Comparison of ENCODE assay signal across 18 cellular contexts in the genomic region with DNA sequence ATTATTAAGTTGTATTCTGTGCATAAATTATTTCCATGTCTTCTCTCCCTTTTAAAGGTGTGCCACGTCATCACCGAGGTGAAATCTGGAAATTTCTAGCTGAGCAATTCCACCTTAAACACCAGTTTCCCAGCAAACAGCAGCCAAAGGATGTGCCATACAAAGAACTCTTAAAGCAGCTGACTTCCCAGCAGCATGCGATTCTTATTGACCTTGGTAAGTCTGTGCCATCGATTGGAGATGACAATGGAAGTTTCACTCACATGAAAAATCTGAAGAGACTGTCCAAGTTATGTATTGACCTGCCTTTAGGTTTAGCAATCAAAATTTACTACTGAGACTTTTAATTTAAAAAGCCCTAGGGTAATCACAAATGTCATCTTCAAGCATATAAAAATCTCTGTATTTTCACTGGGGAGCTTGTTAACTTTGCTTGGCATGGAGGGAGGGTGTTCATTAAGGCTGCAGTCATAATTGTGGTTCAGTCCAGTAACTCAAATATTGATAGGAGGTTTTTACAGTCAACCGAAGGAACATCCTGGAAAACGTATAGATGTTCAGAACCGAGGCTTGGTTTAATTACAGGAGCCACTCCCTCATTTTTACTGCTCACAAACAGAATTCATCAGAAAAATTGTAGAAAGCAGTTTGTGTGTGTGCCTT.
DNase-seq lines count a peak whose midpoint lies in the region; ATAC-seq and TF ChIP-seq lines count a peak whose summit lies in the region.
"Had no signal": no experiment of that assay in that cellular context is flagged by ENCODE, and none has a peak within 500 bp of the region (broad histone marks: within the 10 kb centered on the region; RNA-seq: fewer than 3 reads in every experiment).

No MANE protein-coding gene starts in this region.

- H3K36me3 ChIP-seq in IMR-90 (ENCODE audit: control insufficient read depth, insufficient read depth, low read length) (no peaks in the 10 kb centered on the region; the same call in 1 of the 2 replicates), transverse colon (peaks cover 0 to under 1% (median 0%) of the 10 kb centered on the region in 4 donors)

- peaks cover 30% of the 10 kb centered on the region for H3K4me1 ChIP-seq in IMR-90 (ENCODE audit: control insufficient read depth, insufficient read depth, low read length)
- H3K4me1 ChIP-seq in foreskin keratinocyte = peaks cover 53% of the 10 kb centered on the region
- H3K4me1 ChIP-seq in transverse colon = peaks cover 0 to 27% (median 6%) of the 10 kb centered on the region in 4 donors
- H3K4me1 ChIP-seq: Caco-2 had no signal

- DNase-seq in IMR-90 (no peak), foreskin keratinocyte (no peak), mucosa of gallbladder (ENCODE audit: low spot score) (peak; percentile 63), transverse colon (no peak), NCI-H1105 treated with DMSO at 0.1 percent for 48 hours (lab: John Stamatoyannopoulos, UW) (no peak), hypothalamus (lab: John Stamatoyannopoulos, UW) (no peak), COLO668 (lab: John Stamatoyannopoulos, UW; ENCODE audit: unreplicated experiment) (no peak)
- DNase-seq: Caco-2; CD4-positive, CD25-positive, alpha-beta regulatory T cell; CD8-positive, alpha-beta memory T cell; DMS79; GDM1; GOT3; H7 had no signal

- H3K23ac ChIP-seq in IMR-90 (ENCODE audit: low read depth, low read length) = no peak overlapping the region

- H3K14ac ChIP-seq in IMR-90 (replicated peaks; ENCODE audit: low read depth, low read length) = no peak overlapping the region

- H3K4me3 ChIP-seq in IMR-90 (ENCODE audit: insufficient read depth, low read depth, low read length) (no peak overlapping the region), transverse colon (no peak overlapping the region)
- H3K4me3 ChIP-seq: BLaER1 treated with 17β-estradiol and CSF1 and Interleukin-3, amounts not matched to agents 10 nM and 100 nM; K562 had no signal

- H3K4ac ChIP-seq in IMR-90 (ENCODE audit: low read depth, low read length) = peak overlapping the region; percentile 45; the same call in 1 of the 2 replicates

- no peak overlapping the region for H4K8ac ChIP-seq in IMR-90 (ENCODE audit: low read depth in 2 of 2, low read length in 2 of 2)

- dilution Hi-C loops in IMR-90 (cut with HindIII; ENCODE audit: low sequenced_read_pairs, unreplicated experiment) = no loop called here

- H2AK9ac ChIP-seq in IMR-90 (replicated peaks; ENCODE audit: low read depth, low read length, poor library complexity) = no peak overlapping the region

- TF ChIP-seq EP300 in transverse colon (IDR thresholded peaks at IDR 0.05; ENCODE audit: low read depth) = no peak

- intact Hi-C loops in IMR-90 (cut with micrococcal nuclease) = no loop called here
- intact Hi-C loops in transverse colon (cut with DNase I; ENCODE audit: low total_unique reads) = no loop called here

- in situ Hi-C loops in IMR-90 (cut with MboI; ENCODE audit: low sequenced_read_pairs) (no loop called here), transverse colon (cut with MboI; ENCODE audit: low pct_ligation_motif_present in 1 of 4, low pct_unique_long_range_greater_than_20kb in 1 of 4, low sequenced_read_pairs in 3 of 4) (no loop called here)

- no peak overlapping the region for H3K18ac ChIP-seq in IMR-90 (ENCODE audit: low read depth, low read length)

- H3K27me3 ChIP-seq in IMR-90 (ENCODE audit: control insufficient read depth, insufficient read depth, low read length) = no peaks in the 10 kb centered on the region
- no peaks in the 10 kb centered on the region for H3K27me3 ChIP-seq in foreskin keratinocyte
- no peaks in the 10 kb centered on the region for H3K27me3 ChIP-seq in transverse colon
- H3K27me3 ChIP-seq: BLaER1 treated with 17β-estradiol and CSF1 and Interleukin-3, amounts not matched to agents 10 nM and 100 nM had no signal

- H3K9ac ChIP-seq in IMR-90 (ENCODE audit: low read depth, low read length) = no peak overlapping the region
- H3K9ac ChIP-seq: BLaER1 treated with 17β-estradiol and CSF1 and Interleukin-3, amounts not matched to agents 10 nM and 100 nM had no signal

- H4K5ac ChIP-seq in IMR-90 (ENCODE audit: low read depth, low read length) = no peak overlapping the region

- BruUV-seq in IMR-90 (replicated peaks; lab: Mats Ljungman, UMichigan) = no TSS peak

- H3K9me1 ChIP-seq in IMR-90 (ENCODE audit: insufficient read depth, low read length) = peaks cover 23% of the 10 kb centered on the region

- H3K27ac ChIP-seq in IMR-90 (ENCODE audit: insufficient read depth, low read length) (no peak overlapping the region), foreskin keratinocyte (peak overlapping the region; percentile 99), transverse colon (peak overlapping the region in 3 of 4 donors; percentile 1 to 58 (median 31))
- H3K27ac ChIP-seq: BLaER1 treated with 17β-estradiol and CSF1 and Interleukin-3, amounts not matched to agents 10 nM and 100 nM; HL-60 had no signal

- 80% methylated on average over 1 of the region's 7 CpGs; no CpG with 5 or more reads in 1 of the 2 experiments for WGBS in IMR-90 (ENCODE audit: extremely low coverage in 2 of 2, insufficient read length in 1 of 2), 2 experiments
- WGBS in transverse colon (ENCODE audit: low coverage in 1 of 2), 2 donors = 57 to 69% methylated on average over 7 of the region's 7 CpGs

- no peak overlapping the region for H2BK5ac ChIP-seq in IMR-90 (ENCODE audit: low read depth, low read length, poor library complexity, severe bottlenecking)

- ATAC-seq in IMR-90 (ENCODE audit: low read depth) = no peak
- no peak for ATAC-seq in foreskin keratinocyte
- ATAC-seq: HCT116, K562 had no signal

- H3K4me2 ChIP-seq in IMR-90 (ENCODE audit: low read depth, low read length) = no peak overlapping the region
- H3K4me2 ChIP-seq: BLaER1 treated with 17β-estradiol and CSF1 and Interleukin-3, amounts not matched to agents 10 nM and 100 nM had no signal

- TF ChIP-seq CTCF in IMR-90 (conservative IDR thresholded peaks at IDR 0.05; ENCODE audit: low read depth, low read length) (no peak), foreskin keratinocyte (conservative IDR thresholded peaks at IDR 0.05) (no peak), transverse colon (IDR thresholded peaks at IDR 0.05) (no peak)

- CTCF ChIA-PET in IMR-90 (lab: Yijun Ruan, JAX) = no interaction called here

- peaks cover 0 to 23% of the 10 kb centered on the region in 2 experiments; a peak in 2 of 4 replicates for H3K79me1 ChIP-seq in IMR-90 (ENCODE audit: low read depth in 1 of 2, low read length in 2 of 2)

- no peak overlapping the region for H2AFZ ChIP-seq in IMR-90 (replicated peaks; ENCODE audit: low read length, poor library complexity)

- peak overlapping the region; percentile 18; the same call in 1 of the 2 replicates for H2BK120ac ChIP-seq in IMR-90 (ENCODE audit: low read depth, low read length)

- TF ChIP-seq POLR2A in IMR-90 (IDR thresholded peaks at IDR 0.05; ENCODE audit: low read depth, low read length) (no peak), transverse colon (IDR thresholded peaks at IDR 0.05) (no peak)

- H4K20me1 ChIP-seq in IMR-90 (ENCODE audit: insufficient read depth, low read length) = no peaks in the 10 kb centered on the region

- TF ChIP-seq RAD21 in IMR-90 (IDR thresholded peaks at IDR 0.05; ENCODE audit: low read length) = no peak

- H3K9me3 ChIP-seq in IMR-90 (ENCODE audit: control insufficient read depth, insufficient read depth, low read length) = no peaks in the 10 kb centered on the region
- H3K9me3 ChIP-seq in transverse colon = no peaks in the 10 kb centered on the region
- H3K9me3 ChIP-seq: BLaER1 treated with 17β-estradiol and CSF1 and Interleukin-3, amounts not matched to agents 10 nM and 100 nM; Caco-2 had no signal

- H2AK5ac ChIP-seq in IMR-90 (ENCODE audit: low read depth, low read length) = no peak overlapping the region

- H2BK15ac ChIP-seq in IMR-90 (ENCODE audit: low read depth, low read length) = no peak overlapping the region

- no peak overlapping the region for H3K56ac ChIP-seq in IMR-90 (ENCODE audit: extremely low read depth, insufficient read depth, low read length)

- POLR2A ChIA-PET in IMR-90 (lab: Charles Lee; ENCODE audit: unreplicated experiment) = no interaction called here

- H4K91ac ChIP-seq in IMR-90 (ENCODE audit: insufficient read depth, low read depth, low read length) = no peak overlapping the region; the same call in none of the 2 replicates

- H2BK20ac ChIP-seq in IMR-90 (ENCODE audit: low read depth, low read length) = no peak overlapping the region

TF ChIP-seq in IMR-90, 13 proteins besides CTCF, POLR2A, EP300 and RAD21:
- TF ChIP-seq MAFK (IDR thresholded peaks at IDR 0.05; ENCODE audit: low read depth, low read length) (no peak), MXI1 (IDR thresholded peaks at IDR 0.05; ENCODE audit: borderline replicate concordance, low read depth, low read length) (no peak), FOS (IDR thresholded peaks at IDR 0.05; ENCODE audit: low read depth, low read length) (no peak)
